In genomic region chr17:68511671-68512246, GRCh38 we compare ENCODE assay signal across 1 cellular context.
A peak's percentile ranks its signal among the peaks of the same experiment; 100 is the strongest.
TF ChIP-seq lines count a peak whose summit lies in the region.

No MANE protein-coding gene starts in this region.

TF ChIP-seq in HepG2, 621 proteins besides CTCF, POLR2A, EP300 and RAD21 (continued from another document and continues in another):
- 0 out of 2 replicates have a peak, but pooled peaks have one; percentile 44 for TF ChIP-seq SNAPC4 (CRISPR knock-in tag; IDR thresholded peaks at IDR 0.05)
- TF ChIP-seq NR1H2 (CRISPR knock-in tag; IDR thresholded peaks at IDR 0.05; ENCODE audit: borderline replicate concordance, low read depth): 0 out of 2 replicates have a peak, but pooled peaks have one; percentile 9
- TF ChIP-seq, protein P1, sequence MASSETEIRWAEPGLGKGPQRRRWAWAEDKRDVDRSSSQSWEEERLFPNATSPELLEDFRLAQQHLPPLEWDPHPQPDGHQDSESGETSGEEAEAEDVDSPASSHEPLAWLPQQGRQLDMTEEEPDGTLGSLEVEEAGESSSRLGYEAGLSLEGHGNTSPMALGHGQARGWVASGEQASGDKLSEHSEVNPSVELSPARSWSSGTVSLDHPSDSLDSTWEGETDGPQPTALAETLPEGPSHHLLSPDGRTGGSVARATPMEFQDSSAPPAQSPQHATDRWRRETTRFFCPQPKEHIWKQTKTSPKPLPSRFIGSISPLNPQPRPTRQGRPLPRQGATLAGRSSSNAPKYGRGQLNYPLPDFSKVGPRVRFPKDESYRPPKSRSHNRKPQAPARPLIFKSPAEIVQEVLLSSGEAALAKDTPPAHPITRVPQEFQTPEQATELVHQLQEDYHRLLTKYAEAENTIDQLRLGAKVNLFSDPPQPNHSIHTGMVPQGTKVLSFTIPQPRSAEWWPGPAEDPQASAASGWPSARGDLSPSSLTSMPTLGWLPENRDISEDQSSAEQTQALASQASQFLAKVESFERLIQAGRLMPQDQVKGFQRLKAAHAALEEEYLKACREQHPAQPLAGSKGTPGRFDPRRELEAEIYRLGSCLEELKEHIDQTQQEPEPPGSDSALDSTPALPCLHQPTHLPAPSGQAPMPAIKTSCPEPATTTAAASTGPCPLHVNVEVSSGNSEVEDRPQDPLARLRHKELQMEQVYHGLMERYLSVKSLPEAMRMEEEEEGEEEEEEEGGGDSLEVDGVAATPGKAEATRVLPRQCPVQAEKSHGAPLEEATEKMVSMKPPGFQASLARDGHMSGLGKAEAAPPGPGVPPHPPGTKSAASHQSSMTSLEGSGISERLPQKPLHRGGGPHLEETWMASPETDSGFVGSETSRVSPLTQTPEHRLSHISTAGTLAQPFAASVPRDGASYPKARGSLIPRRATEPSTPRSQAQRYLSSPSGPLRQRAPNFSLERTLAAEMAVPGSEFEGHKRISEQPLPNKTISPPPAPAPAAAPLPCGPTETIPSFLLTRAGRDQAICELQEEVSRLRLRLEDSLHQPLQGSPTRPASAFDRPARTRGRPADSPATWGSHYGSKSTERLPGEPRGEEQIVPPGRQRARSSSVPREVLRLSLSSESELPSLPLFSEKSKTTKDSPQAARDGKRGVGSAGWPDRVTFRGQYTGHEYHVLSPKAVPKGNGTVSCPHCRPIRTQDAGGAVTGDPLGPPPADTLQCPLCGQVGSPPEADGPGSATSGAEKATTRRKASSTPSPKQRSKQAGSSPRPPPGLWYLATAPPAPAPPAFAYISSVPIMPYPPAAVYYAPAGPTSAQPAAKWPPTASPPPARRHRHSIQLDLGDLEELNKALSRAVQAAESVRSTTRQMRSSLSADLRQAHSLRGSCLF (CRISPR knock-in tag; IDR thresholded peaks at IDR 0.05; ENCODE audit: borderline replicate concordance): no peak
- 0 out of 2 replicates have a peak, but pooled peaks have one; percentile 23 for TF ChIP-seq SIN3B (IDR thresholded peaks at IDR 0.05; ENCODE audit: low read length)
- no peak; the same call in 1 of the 2 replicates for TF ChIP-seq KLF12 (CRISPR knock-in tag; IDR thresholded peaks at IDR 0.05; ENCODE audit: borderline replicate concordance)
- peak; percentile 80 for TF ChIP-seq ZNF501 (CRISPR knock-in tag; IDR thresholded peaks at IDR 0.05)
- peak; percentile 35; the same call in 1 of the 2 replicates for TF ChIP-seq GATA4 (IDR thresholded peaks at IDR 0.05; ENCODE audit: borderline replicate concordance, low read depth)
- TF ChIP-seq IKZF4 (CRISPR knock-in tag; IDR thresholded peaks at IDR 0.05; ENCODE audit: borderline replicate concordance, low read depth, not compliant biosample characterization): peak; percentile 73
- peak; percentile 46; the same call in 1 of the 2 replicates for TF ChIP-seq SOX5 (CRISPR knock-in tag; IDR thresholded peaks at IDR 0.05; ENCODE audit: borderline replicate concordance)
- TF ChIP-seq, protein P2, sequence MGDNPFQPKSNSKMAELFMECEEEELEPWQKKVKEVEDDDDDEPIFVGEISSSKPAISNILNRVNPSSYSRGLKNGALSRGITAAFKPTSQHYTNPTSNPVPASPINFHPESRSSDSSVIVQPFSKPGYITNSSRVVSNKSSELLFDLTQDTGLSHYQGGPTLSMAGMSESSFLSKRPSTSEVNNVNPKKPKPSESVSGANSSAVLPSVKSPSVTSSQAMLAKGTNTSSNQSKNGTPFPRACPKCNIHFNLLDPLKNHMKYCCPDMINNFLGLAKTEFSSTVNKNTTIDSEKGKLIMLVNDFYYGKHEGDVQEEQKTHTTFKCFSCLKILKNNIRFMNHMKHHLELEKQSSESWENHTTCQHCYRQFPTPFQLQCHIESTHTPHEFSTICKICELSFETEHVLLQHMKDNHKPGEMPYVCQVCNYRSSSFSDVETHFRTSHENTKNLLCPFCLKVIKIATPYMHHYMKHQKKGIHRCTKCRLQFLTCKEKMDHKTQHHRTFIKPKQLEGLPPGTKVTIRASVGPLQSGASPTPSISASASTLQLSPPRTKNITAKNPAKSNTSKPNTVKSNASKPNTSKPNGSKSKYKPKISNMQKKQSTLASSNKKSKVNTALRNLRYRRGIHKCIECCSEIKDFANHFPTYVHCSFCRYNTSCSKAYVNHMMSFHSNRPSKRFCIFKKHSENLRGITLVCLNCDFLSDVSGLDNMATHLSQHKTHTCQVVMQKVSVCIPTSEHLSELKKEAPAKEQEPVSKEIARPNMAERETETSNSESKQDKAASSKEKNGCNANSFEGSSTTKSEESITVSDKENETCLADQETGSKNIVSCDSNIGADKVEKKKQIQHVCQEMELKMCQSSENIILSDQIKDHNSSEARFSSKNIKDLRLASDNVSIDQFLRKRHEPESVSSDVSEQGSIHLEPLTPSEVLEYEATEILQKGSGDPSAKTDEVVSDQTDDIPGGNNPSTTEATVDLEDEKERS (CRISPR knock-in tag; IDR thresholded peaks at IDR 0.05): peak; percentile 23; the same call in 1 of the 2 replicates
- peak; percentile 90 for TF ChIP-seq ZSCAN31 (CRISPR knock-in tag; IDR thresholded peaks at IDR 0.05; ENCODE audit: low read depth)
- TF ChIP-seq ZBTB44 (CRISPR knock-in tag; IDR thresholded peaks at IDR 0.05): no peak
- no peak; the same call in 1 of the 2 replicates for TF ChIP-seq GATAD1 (CRISPR knock-in tag; IDR thresholded peaks at IDR 0.05)
- TF ChIP-seq, protein P3, sequence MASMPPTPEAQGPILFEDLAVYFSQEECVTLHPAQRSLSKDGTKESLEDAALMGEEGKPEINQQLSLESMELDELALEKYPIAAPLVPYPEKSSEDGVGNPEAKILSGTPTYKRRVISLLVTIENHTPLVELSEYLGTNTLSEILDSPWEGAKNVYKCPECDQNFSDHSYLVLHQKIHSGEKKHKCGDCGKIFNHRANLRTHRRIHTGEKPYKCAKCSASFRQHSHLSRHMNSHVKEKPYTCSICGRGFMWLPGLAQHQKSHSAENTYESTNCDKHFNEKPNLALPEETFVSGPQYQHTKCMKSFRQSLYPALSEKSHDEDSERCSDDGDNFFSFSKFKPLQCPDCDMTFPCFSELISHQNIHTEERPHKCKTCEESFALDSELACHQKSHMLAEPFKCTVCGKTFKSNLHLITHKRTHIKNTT (CRISPR knock-in tag; IDR thresholded peaks at IDR 0.05): 0 out of 2 replicates have a peak, but pooled peaks have one; percentile 50
- TF ChIP-seq ZNF567 (CRISPR knock-in tag; IDR thresholded peaks at IDR 0.05; ENCODE audit: borderline replicate concordance): peak; percentile 80
- 0 out of 2 replicates have a peak, but pooled peaks have one; percentile 26 for TF ChIP-seq NCOR1 (IDR thresholded peaks at IDR 0.05; ENCODE audit: borderline replicate concordance, low read length)
- peak; percentile 87 for TF ChIP-seq RNF2 (conservative IDR thresholded peaks at IDR 0.05; ENCODE audit: low read depth)
- TF ChIP-seq MEF2D (CRISPR knock-in tag; IDR thresholded peaks at IDR 0.05): peak; percentile 49; the same call in 1 of the 2 replicates
- 0 out of 2 replicates have a peak, but pooled peaks have one; percentile 44 for TF ChIP-seq ZNF792 (CRISPR knock-in tag; IDR thresholded peaks at IDR 0.05)
- TF ChIP-seq, protein P4, sequence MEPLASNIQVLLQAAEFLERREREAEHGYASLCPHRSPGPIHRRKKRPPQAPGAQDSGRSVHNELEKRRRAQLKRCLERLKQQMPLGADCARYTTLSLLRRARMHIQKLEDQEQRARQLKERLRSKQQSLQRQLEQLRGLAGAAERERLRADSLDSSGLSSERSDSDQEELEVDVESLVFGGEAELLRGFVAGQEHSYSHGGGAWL (CRISPR knock-in tag; IDR thresholded peaks at IDR 0.05): peak; percentile 90
- TF ChIP-seq, protein P5, sequence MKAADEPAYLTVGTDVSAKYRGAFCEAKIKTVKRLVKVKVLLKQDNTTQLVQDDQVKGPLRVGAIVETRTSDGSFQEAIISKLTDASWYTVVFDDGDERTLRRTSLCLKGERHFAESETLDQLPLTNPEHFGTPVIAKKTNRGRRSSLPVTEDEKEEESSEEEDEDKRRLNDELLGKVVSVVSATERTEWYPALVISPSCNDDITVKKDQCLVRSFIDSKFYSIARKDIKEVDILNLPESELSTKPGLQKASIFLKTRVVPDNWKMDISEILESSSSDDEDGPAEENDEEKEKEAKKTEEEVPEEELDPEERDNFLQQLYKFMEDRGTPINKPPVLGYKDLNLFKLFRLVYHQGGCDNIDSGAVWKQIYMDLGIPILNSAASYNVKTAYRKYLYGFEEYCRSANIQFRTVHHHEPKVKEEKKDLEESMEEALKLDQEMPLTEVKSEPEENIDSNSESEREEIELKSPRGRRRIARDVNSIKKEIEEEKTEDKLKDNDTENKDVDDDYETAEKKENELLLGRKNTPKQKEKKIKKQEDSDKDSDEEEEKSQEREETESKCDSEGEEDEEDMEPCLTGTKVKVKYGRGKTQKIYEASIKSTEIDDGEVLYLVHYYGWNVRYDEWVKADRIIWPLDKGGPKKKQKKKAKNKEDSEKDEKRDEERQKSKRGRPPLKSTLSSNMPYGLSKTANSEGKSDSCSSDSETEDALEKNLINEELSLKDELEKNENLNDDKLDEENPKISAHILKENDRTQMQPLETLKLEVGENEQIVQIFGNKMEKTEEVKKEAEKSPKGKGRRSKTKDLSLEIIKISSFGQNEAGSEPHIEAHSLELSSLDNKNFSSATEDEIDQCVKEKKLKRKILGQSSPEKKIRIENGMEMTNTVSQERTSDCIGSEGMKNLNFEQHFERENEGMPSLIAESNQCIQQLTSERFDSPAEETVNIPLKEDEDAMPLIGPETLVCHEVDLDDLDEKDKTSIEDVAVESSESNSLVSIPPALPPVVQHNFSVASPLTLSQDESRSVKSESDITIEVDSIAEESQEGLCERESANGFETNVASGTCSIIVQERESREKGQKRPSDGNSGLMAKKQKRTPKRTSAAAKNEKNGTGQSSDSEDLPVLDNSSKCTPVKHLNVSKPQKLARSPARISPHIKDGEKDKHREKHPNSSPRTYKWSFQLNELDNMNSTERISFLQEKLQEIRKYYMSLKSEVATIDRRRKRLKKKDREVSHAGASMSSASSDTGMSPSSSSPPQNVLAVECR (CRISPR knock-in tag; IDR thresholded peaks at IDR 0.05; ENCODE audit: borderline replicate concordance): peak; percentile 91
- peak; percentile 73; the same call in 1 of the 2 replicates for TF ChIP-seq ZNF619 (CRISPR knock-in tag; IDR thresholded peaks at IDR 0.05)
- TF ChIP-seq SMAD1 (CRISPR knock-in tag; IDR thresholded peaks at IDR 0.05; ENCODE audit: borderline replicate concordance, low read depth): peak; percentile 28; the same call in 1 of the 2 replicates
- peak; percentile 12 for TF ChIP-seq JARID2 (CRISPR knock-in tag; IDR thresholded peaks at IDR 0.05; ENCODE audit: insufficient replicate concordance)
- TF ChIP-seq ZBTB21 (CRISPR knock-in tag; IDR thresholded peaks at IDR 0.05): no peak
- TF ChIP-seq SIX1 (CRISPR knock-in tag; IDR thresholded peaks at IDR 0.05; ENCODE audit: borderline replicate concordance): peak; percentile 91; the same call in 1 of the 2 replicates
- peak; percentile 72; the same call in 1 of the 2 replicates for TF ChIP-seq ETV6 (CRISPR knock-in tag; conservative IDR thresholded peaks at IDR 0.05)
- TF ChIP-seq NR2C2 (CRISPR knock-in tag; IDR thresholded peaks at IDR 0.05; ENCODE audit: borderline replicate concordance): no peak; the same call in 1 of the 2 replicates
- peak; percentile 78; the same call in 1 of the 2 replicates for TF ChIP-seq MAF1 (CRISPR knock-in tag; IDR thresholded peaks at IDR 0.05; ENCODE audit: borderline replicate concordance)
- no peak for TF ChIP-seq NFE2 (CRISPR knock-in tag; IDR thresholded peaks at IDR 0.05)
- TF ChIP-seq ZBTB42 (CRISPR knock-in tag; IDR thresholded peaks at IDR 0.05): no peak
- peak; percentile 37 for TF ChIP-seq PHF5A (CRISPR knock-in tag; IDR thresholded peaks at IDR 0.05; ENCODE audit: low read depth, unreplicated experiment)
- TF ChIP-seq SAP130 (CRISPR knock-in tag; IDR thresholded peaks at IDR 0.05; ENCODE audit: low read depth): peak; percentile 98
- peak; percentile 43; the same call in 1 of the 2 replicates for TF ChIP-seq ZNF275 (CRISPR knock-in tag; IDR thresholded peaks at IDR 0.05; ENCODE audit: borderline replicate concordance)
